In genomic region chr14:90698379-90698869, GRCh38 we compare ENCODE assay signal across 10 cellular contexts.
DNase-seq lines count a peak whose midpoint lies in the region; ATAC-seq, FAIRE-seq and TF ChIP-seq lines count a peak whose summit lies in the region.
"Had no signal": no experiment of that assay in that cellular context is flagged by ENCODE, and none has a peak within 500 bp of the region (broad histone marks: within the 10 kb centered on the region; RNA-seq: fewer than 3 reads in every experiment).

No MANE protein-coding gene starts in this region.

- no peaks in the 10 kb centered on the region for H3K9me3 ChIP-seq in endothelial cell of umbilical vein (replicated peaks; ENCODE audit: control insufficient read depth, insufficient read depth, low read length)

- no peak for TF ChIP-seq CTCF in endothelial cell of umbilical vein (IDR thresholded peaks at IDR 0.05; ENCODE audit: extremely low read depth in 1 of 2, insufficient read depth in 1 of 2, low read depth in 1 of 2, low read length in 2 of 2)

- no peak overlapping the region for H2AFZ ChIP-seq in endothelial cell of umbilical vein (ENCODE audit: low read depth, low read length)

- ATAC-seq in GM19395 (IDR thresholded peaks at IDR 0.05; ENCODE audit: unreplicated experiment) (no peak), HG02798 (IDR thresholded peaks at IDR 0.05; ENCODE audit: poor library complexity, unreplicated experiment) (no peak)
- ATAC-seq in activated naive CD8-positive, alpha-beta T cell treated with anti-CD3 and anti-CD28 coated beads, Interleukin-2, amount 50 U/mL, for 24 hours: no peak

- CTCF ChIA-PET in endothelial cell of umbilical vein (lab: Charles Lee): interaction anchor here (0.6 to 4.6 kb wide), 27 partner anchors 8 to 677 kb away, joined by 3 to 63 read pairs (median 4); partner anchors contain the start of gene TTC7B

- H3K4me1 Mint-ChIP-seq in activated naive CD8-positive, alpha-beta T cell treated with anti-CD3 and anti-CD28 coated beads, Interleukin-2, amount 50 U/mL, for 24 hours: no peaks in the 10 kb centered on the region

- no peaks in the 10 kb centered on the region for H3K36me3 Mint-ChIP-seq in activated naive CD8-positive, alpha-beta T cell treated with anti-CD3 and anti-CD28 coated beads, Interleukin-2, amount 50 U/mL, for 24 hours (ENCODE audit: low read depth)
- H3K36me3 Mint-ChIP-seq: memory B cell had no signal

- no peaks in the 10 kb centered on the region for H3K36me3 ChIP-seq in endothelial cell of umbilical vein (ENCODE audit: control insufficient read depth in 2 of 2, extremely low read depth in 1 of 2, insufficient read depth in 2 of 2, low read length in 2 of 2)

- H3K9ac ChIP-seq in endothelial cell of umbilical vein (replicated peaks; ENCODE audit: extremely low read depth, insufficient read depth, low read length): no peak overlapping the region

- no peak overlapping the region for H3K27ac ChIP-seq in endothelial cell of umbilical vein (ENCODE audit: insufficient read depth, low read depth, low read length)

- TF ChIP-seq POLR2A in endothelial cell of umbilical vein (IDR thresholded peaks at IDR 0.05; ENCODE audit: low read depth, low read length): no peak

- POLR2A ChIA-PET in endothelial cell of umbilical vein (lab: Charles Lee): interaction anchor here (1.1 to 1.2 kb wide), 2 partner anchors 301 to 315 kb away, joined by 3 to 5 read pairs; partner anchors contain the start of gene CALM1

- H4K20me1 ChIP-seq in endothelial cell of umbilical vein (replicated peaks; ENCODE audit: control insufficient read depth, extremely low read depth, insufficient read depth, low read length): no peaks in the 10 kb centered on the region

- H3K27ac Mint-ChIP-seq in activated naive CD8-positive, alpha-beta T cell treated with anti-CD3 and anti-CD28 coated beads, Interleukin-2, amount 50 U/mL, for 24 hours: no peak overlapping the region
- H3K27ac Mint-ChIP-seq: memory B cell had no signal

- H3K27me3 Mint-ChIP-seq in activated naive CD8-positive, alpha-beta T cell treated with anti-CD3 and anti-CD28 coated beads, Interleukin-2, amount 50 U/mL, for 24 hours: no peaks in the 10 kb centered on the region

- peak; percentile 21 for FAIRE-seq in endothelial cell of umbilical vein (lab: Jason Lieb, UNC)

- no peaks in the 10 kb centered on the region for H3K9me3 Mint-ChIP-seq in activated naive CD8-positive, alpha-beta T cell treated with anti-CD3 and anti-CD28 coated beads, Interleukin-2, amount 50 U/mL, for 24 hours
- H3K9me3 Mint-ChIP-seq: memory B cell had no signal

- no peaks in the 10 kb centered on the region for H3K27me3 ChIP-seq in endothelial cell of umbilical vein (ENCODE audit: control insufficient read depth in 2 of 2, insufficient read depth in 2 of 2, low read length in 2 of 2)

- H3K4me3 ChIP-seq in endothelial cell of umbilical vein (replicated peaks in 1 of 3; ENCODE audit: insufficient read depth in 1 of 3, low read depth in 1 of 3, low read length in 3 of 3): no peak overlapping the region

- intact Hi-C loops in endothelial cell of umbilical vein (cut with micrococcal nuclease): loop anchor here (5.0 kb wide), 1 partner anchor 316 kb away; no protein-coding TSS in a partner anchor

- BruUV-seq in endothelial cell of umbilical vein (replicated peaks; lab: Mats Ljungman, UMichigan): no TSS peak

- peaks cover 18% of the 10 kb centered on the region for H3K4me1 ChIP-seq in endothelial cell of umbilical vein (ENCODE audit: control insufficient read depth, extremely low read depth, insufficient read depth, low read length)

- DNase-seq in AG08395 (ENCODE audit: low spot score) (peak; percentile 35), NCI-H2107 treated with DMSO at 0.1 percent for 48 hours (lab: John Stamatoyannopoulos, UW; ENCODE audit: unreplicated experiment) (peak; percentile 70), endothelial cell of umbilical vein (ENCODE audit: low read depth, low spot score) (peak; percentile 84), myocyte (ENCODE audit: low read depth) (peak; percentile 74), T-helper 2 cell (no peak)
- DNase-seq in activated naive CD8-positive, alpha-beta T cell treated with anti-CD3 and anti-CD28 coated beads, Interleukin-2, amount 50 U/mL, for 24 hours: no peak
- DNase-seq: activated CD8-positive, alpha-beta memory T cell treated with anti-CD3 and anti-CD28 coated beads, Interleukin-2, amount 50 U/mL, for 48 hours had no signal

- H3K4me2 ChIP-seq in endothelial cell of umbilical vein (ENCODE audit: insufficient read depth, low read length): no peak overlapping the region

- H3K4me3 Mint-ChIP-seq in activated naive CD8-positive, alpha-beta T cell treated with anti-CD3 and anti-CD28 coated beads, Interleukin-2, amount 50 U/mL, for 24 hours: no peak overlapping the region
- H3K4me3 Mint-ChIP-seq: memory B cell had no signal

- dilution Hi-C loops in endothelial cell of umbilical vein (cut with MboI; ENCODE audit: extremely low pct_ligation_motif_present, low sequenced_read_pairs): no loop called here

- H3K79me2 ChIP-seq in endothelial cell of umbilical vein (ENCODE audit: control insufficient read depth, insufficient read depth, low read length): peaks cover 2% of the 10 kb centered on the region

- no peaks in the 10 kb centered on the region for H3K9me1 ChIP-seq in endothelial cell of umbilical vein (replicated peaks; ENCODE audit: control insufficient read depth, extremely low read depth, insufficient read depth, low read length)

TF ChIP-seq in endothelial cell of umbilical vein, 7 proteins besides CTCF, POLR2A, EP300 and RAD21:
- TF ChIP-seq JUN (IDR thresholded peaks at IDR 0.05; ENCODE audit: borderline replicate concordance, insufficient read depth, insufficient read length, low read depth) (no peak), EZH2 (IDR thresholded peaks at IDR 0.05; ENCODE audit: borderline replicate concordance, low read depth, low read length, severe bottlenecking) (no peak), GATA2 (IDR thresholded peaks at IDR 0.05; ENCODE audit: insufficient read depth, insufficient read length, low read depth, low read length) (no peak), MYC (IDR thresholded peaks at IDR 0.05; ENCODE audit: low read depth, low read length) (no peak)

Comparison
In these comparisons a context has a peak if more than half of its experiments do, and no peak if none do; other contexts are left out.
1. DNase-seq: peak in AG08395 (single experiment), NCI-H2107 treated with DMSO at 0.1 percent for 48 hours (single experiment), endothelial cell of umbilical vein (single experiment) and myocyte (single experiment); none in activated naive CD8-positive, alpha-beta T cell treated with anti-CD3 and anti-CD28 coated beads, Interleukin-2, amount 50 U/mL, for 24 hours (single experiment) and T-helper 2 cell (0 of 5).